Comparison of ENCODE assay signal across 8 cellular contexts in genomic region chr6:37516076-37516919, GRCh38.
DNase-seq lines count a peak whose midpoint lies in the region; ATAC-seq lines count a peak whose summit lies in the region.

No MANE protein-coding gene starts in this region.

- peak overlapping the region; percentile 95 for H3K27ac Mint-ChIP-seq in T-helper 2 cell treated with Interferon-gamma antibody and Interleukin-4, amounts not matched to agents 5 μg/mL and 100 μg/mL, for 36 hours
- peak overlapping the region; percentile 92 for H3K27ac Mint-ChIP-seq in stimulated activated memory B cell treated with anti-CD40 and anti-IgM and Interleukin-4, amounts not matched to agents 10 μg/mL and 1 μg/mL and 100 μg/mL, for 72 hours

- peak overlapping the region; percentile 32 for H3K27ac ChIP-seq in angular gyrus (ENCODE audit: low read depth, low read length)

- H3K27me3 Mint-ChIP-seq in T-helper 2 cell treated with Interferon-gamma antibody and Interleukin-4, amounts not matched to agents 5 μg/mL and 100 μg/mL, for 36 hours (ENCODE audit: low read depth): no peaks in the 10 kb centered on the region
- no peaks in the 10 kb centered on the region for H3K27me3 Mint-ChIP-seq in stimulated activated memory B cell treated with anti-CD40 and anti-IgM and Interleukin-4, amounts not matched to agents 10 μg/mL and 1 μg/mL and 100 μg/mL, for 72 hours

- H3K9me3 Mint-ChIP-seq in T-helper 2 cell treated with Interferon-gamma antibody and Interleukin-4, amounts not matched to agents 5 μg/mL and 100 μg/mL, for 36 hours: peaks cover 5% of the 10 kb centered on the region
- H3K9me3 Mint-ChIP-seq in stimulated activated memory B cell treated with anti-CD40 and anti-IgM and Interleukin-4, amounts not matched to agents 10 μg/mL and 1 μg/mL and 100 μg/mL, for 72 hours: peaks cover 3% of the 10 kb centered on the region

- DNase-seq in C1 segment of cervical spinal cord (lab: John Stamatoyannopoulos, UW) (peak in 13 of 14 donors; percentile 25 to 78 (median 55)), NCI-H1092 (lab: John Stamatoyannopoulos, UW) (peak; percentile 80), midbrain (lab: John Stamatoyannopoulos, UW) (peak; percentile 80), Kasumi-1 (lab: John Stamatoyannopoulos, UW) (no peak)
- peak; percentile 82 for DNase-seq in T-helper 2 cell treated with Interferon-gamma antibody and Interleukin-4, amounts not matched to agents 5 μg/mL and 100 μg/mL, for 36 hours (ENCODE audit: low spot score)

- H3K36me3 Mint-ChIP-seq in T-helper 2 cell treated with Interferon-gamma antibody and Interleukin-4, amounts not matched to agents 5 μg/mL and 100 μg/mL, for 36 hours (ENCODE audit: low read depth): peaks cover 2% of the 10 kb centered on the region
- H3K36me3 Mint-ChIP-seq in stimulated activated memory B cell treated with anti-CD40 and anti-IgM and Interleukin-4, amounts not matched to agents 10 μg/mL and 1 μg/mL and 100 μg/mL, for 72 hours: no peaks in the 10 kb centered on the region

- peak overlapping the region; percentile 72 for H3K4me3 Mint-ChIP-seq in T-helper 2 cell treated with Interferon-gamma antibody and Interleukin-4, amounts not matched to agents 5 μg/mL and 100 μg/mL, for 36 hours
- H3K4me3 Mint-ChIP-seq in stimulated activated memory B cell treated with anti-CD40 and anti-IgM and Interleukin-4, amounts not matched to agents 10 μg/mL and 1 μg/mL and 100 μg/mL, for 72 hours: peak overlapping the region; percentile 72

- peak; percentile 62 for ATAC-seq in GM19468 (IDR thresholded peaks at IDR 0.05; ENCODE audit: extremely low read depth, unreplicated experiment)
- peak; percentile 93 for ATAC-seq in stimulated activated memory B cell treated with anti-CD40 and anti-IgM and Interleukin-4, amounts not matched to agents 10 μg/mL and 1 μg/mL and 100 μg/mL, for 72 hours

- H3K4me1 Mint-ChIP-seq in T-helper 2 cell treated with Interferon-gamma antibody and Interleukin-4, amounts not matched to agents 5 μg/mL and 100 μg/mL, for 36 hours (ENCODE audit: low read depth): peaks cover 51% of the 10 kb centered on the region
- H3K4me1 Mint-ChIP-seq in stimulated activated memory B cell treated with anti-CD40 and anti-IgM and Interleukin-4, amounts not matched to agents 10 μg/mL and 1 μg/mL and 100 μg/mL, for 72 hours: peaks cover 44% of the 10 kb centered on the region

Comparison
In these comparisons a context has a peak if more than half of its experiments do, and no peak if none do; other contexts are left out.
1. DNase-seq: peak in C1 segment of cervical spinal cord (13 of 14), NCI-H1092 (single experiment), T-helper 2 cell treated with Interferon-gamma antibody and Interleukin-4, amounts not matched to agents 5 μg/mL and 100 μg/mL, for 36 hours (single experiment) and midbrain (single experiment); none in Kasumi-1 (0 of 2).